ENCODE assay signal across 9 cellular contexts in genomic region chr9:4070266-4070665, GRCh38.
"Had no signal": no experiment of that assay in that cellular context is flagged by ENCODE, and none has a peak within 500 bp of the region (broad histone marks: within the 10 kb centered on the region; RNA-seq: fewer than 3 reads in every experiment).

No MANE protein-coding gene starts in this region.

- H3K36me3 ChIP-seq: ovary, tibial artery, vagina had no signal

- H3K4me3 ChIP-seq: ovary, tibial artery, vagina had no signal

- H3K27me3 ChIP-seq: ovary, tibial artery, vagina had no signal

- H3K4me3 Mint-ChIP-seq: activated naive CD4-positive, alpha-beta T cell treated with anti-CD3 and anti-CD28 coated beads, Interleukin-2, amount 50 U/mL, for 24 hours; central memory CD8-positive, alpha-beta T cell; nephron progenitor cell had no signal

- DNase-seq: hippocampal formation, mammary epithelial cell, nephron progenitor cell, ovary, tibial artery had no signal

- ATAC-seq: activated CD4-positive, CD25-positive, alpha-beta regulatory T cell treated with anti-CD3 and anti-CD28 coated beads, Interleukin-2, amount 50 U/mL, for 24 hours had no signal

- H3K27ac Mint-ChIP-seq: activated naive CD4-positive, alpha-beta T cell treated with anti-CD3 and anti-CD28 coated beads, Interleukin-2, amount 50 U/mL, for 24 hours; nephron progenitor cell had no signal

- H3K4me1 Mint-ChIP-seq: activated naive CD4-positive, alpha-beta T cell treated with anti-CD3 and anti-CD28 coated beads, Interleukin-2, amount 50 U/mL, for 24 hours; central memory CD8-positive, alpha-beta T cell had no signal

- H3K27ac ChIP-seq: ovary, tibial artery, vagina had no signal

- H3K36me3 Mint-ChIP-seq: activated naive CD4-positive, alpha-beta T cell treated with anti-CD3 and anti-CD28 coated beads, Interleukin-2, amount 50 U/mL, for 24 hours had no signal

- H3K9me3 ChIP-seq: ovary, tibial artery, vagina had no signal

- H3K9me3 Mint-ChIP-seq: activated naive CD4-positive, alpha-beta T cell treated with anti-CD3 and anti-CD28 coated beads, Interleukin-2, amount 50 U/mL, for 24 hours; central memory CD8-positive, alpha-beta T cell had no signal
